ENCODE assay signal across 20 cellular contexts in the genomic region with DNA sequence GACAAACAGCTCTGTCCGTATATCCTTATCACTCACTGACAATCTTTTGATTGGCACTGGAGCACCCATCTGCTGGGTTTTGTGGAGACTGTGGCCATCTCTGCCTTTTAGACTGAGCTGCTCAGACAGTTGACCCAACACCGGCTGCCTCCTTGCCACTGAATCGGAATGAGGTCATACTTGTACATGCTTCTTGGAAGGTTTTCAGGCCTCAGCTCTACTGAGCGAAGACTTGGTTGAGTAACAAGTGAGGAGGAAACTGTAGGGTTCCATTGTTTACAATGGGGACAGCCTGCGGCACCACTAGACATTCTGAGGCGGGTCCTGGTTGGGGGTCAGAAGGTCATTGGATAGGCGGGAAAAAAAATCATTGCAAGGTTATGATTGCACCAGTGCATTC.
DNase-seq lines count a peak whose midpoint lies in the region; ATAC-seq and TF ChIP-seq lines count a peak whose summit lies in the region.
"Had no signal": no experiment of that assay in that cellular context is flagged by ENCODE, and none has a peak within 500 bp of the region (broad histone marks: within the 10 kb centered on the region; RNA-seq: fewer than 3 reads in every experiment).

No MANE protein-coding gene starts in this region.

- 84% methylated on average over 7 of the region's 7 CpGs for WGBS in mammary epithelial cell (ENCODE audit: low coverage, missing lambda C conversion rate)

- CTCF ChIA-PET in mammary epithelial cell (lab: Charles Lee; ENCODE audit: low non-redundant PET): no interaction called here
- CTCF ChIA-PET in activated CD8-positive, alpha-beta memory T cell treated with anti-CD3 and anti-CD28 coated beads, Interleukin-2, amount 10 ng/mL, durations not matched to agents 7 days and 5 days (lab: Charles Lee): no interaction called here

- H3K9ac ChIP-seq in mammary epithelial cell (ENCODE audit: insufficient read depth, low read length): no peak overlapping the region

- H3K27ac Mint-ChIP-seq in activated CD8-positive, alpha-beta memory T cell treated with anti-CD3 and anti-CD28 coated beads, Interleukin-2, amount 10 ng/mL, durations not matched to agents 7 days and 5 days: no peak overlapping the region

- H3K4me1 Mint-ChIP-seq in activated CD8-positive, alpha-beta memory T cell treated with anti-CD3 and anti-CD28 coated beads, Interleukin-2, amount 10 ng/mL, durations not matched to agents 7 days and 5 days: no peaks in the 10 kb centered on the region

- TF ChIP-seq CTCF in mammary epithelial cell (conservative IDR thresholded peaks at IDR 0.05 in 1 of 2, IDR thresholded peaks at IDR 0.05 in 1 of 2; ENCODE audit: extremely low read depth in 1 of 2, insufficient read depth in 1 of 2, low read depth in 1 of 2, low read length in 2 of 2): no peak

- H3K9me3 Mint-ChIP-seq in activated CD8-positive, alpha-beta memory T cell treated with anti-CD3 and anti-CD28 coated beads, Interleukin-2, amount 10 ng/mL, durations not matched to agents 7 days and 5 days (ENCODE audit: low read depth): no peaks in the 10 kb centered on the region

- H3K27ac ChIP-seq in mammary epithelial cell (ENCODE audit: insufficient read depth, low read depth, low read length): no peak overlapping the region
- H3K27ac ChIP-seq: colonic mucosa, ovary had no signal

- H3K27me3 Mint-ChIP-seq in activated CD8-positive, alpha-beta memory T cell treated with anti-CD3 and anti-CD28 coated beads, Interleukin-2, amount 10 ng/mL, durations not matched to agents 7 days and 5 days: no peaks in the 10 kb centered on the region

- BruUV-seq in mammary epithelial cell (replicated peaks; lab: Mats Ljungman, UMichigan): no TSS peak

- in situ Hi-C loops in mammary epithelial cell (cut with MboI; ENCODE audit: low sequenced_read_pairs in 2 of 2): no loop called here

- intact Hi-C loops in mammary epithelial cell (cut with micrococcal nuclease) (no loop called here), posterior vena cava (cut with DNase I) (no loop called here)

- H3K4me3 Mint-ChIP-seq in activated CD8-positive, alpha-beta memory T cell treated with anti-CD3 and anti-CD28 coated beads, Interleukin-2, amount 10 ng/mL, durations not matched to agents 7 days and 5 days: no peak overlapping the region

- H3K9me3 ChIP-seq in mammary epithelial cell (replicated peaks; ENCODE audit: insufficient read depth, low read length): peaks cover 4% of the 10 kb centered on the region
- H3K9me3 ChIP-seq: colonic mucosa, ovary had no signal

- H3K4me3 ChIP-seq in mammary epithelial cell (replicated peaks in 1 of 3; ENCODE audit: insufficient read depth in 1 of 3, low read depth in 2 of 3, low read length in 3 of 3): no peak overlapping the region
- H3K4me3 ChIP-seq: colonic mucosa, ovary had no signal

- DNase-seq in AG20443 (ENCODE audit: low spot score) (peak; percentile 75), M059J (ENCODE audit: low read depth) (peak; percentile 84), mammary epithelial cell (peak; percentile 9), hepatic stellate cell (ENCODE audit: low spot score) (peak; percentile 20), HuH-7 (ENCODE audit: low spot score) (no peak), posterior vena cava (ENCODE audit: low spot score) (no peak)
- DNase-seq in stimulated activated naive CD8-positive, alpha-beta T cell treated with anti-CD3 and anti-CD28 coated beads, Interleukin-15, Interleukin-2, amounts not matched to agents 100 U/mL and 50 U/mL, for 24 hours: no peak
- DNase-seq in activated CD8-positive, alpha-beta memory T cell treated with anti-CD3 and anti-CD28 coated beads, Interleukin-2, amount 10 ng/mL, durations not matched to agents 7 days and 5 days: no peak
- DNase-seq: activated CD4-positive, CD25-positive, alpha-beta regulatory T cell treated with anti-CD3 and anti-CD28 coated beads, Interleukin-2, amount 50 U/mL, for 72 hours; activated effector memory CD4-positive, alpha-beta T cell treated with Interleukin-2 at 50 U/mL for 16 hours; AML-193; amniotic stem cell; Calu3; colonic mucosa; Kasumi-1; NCI-H446 treated with DMSO at 0.1 percent for 48 hours; ovary; SIG-M5; stimulated activated CD4-positive, alpha-beta T cell treated with anti-CD3 and anti-CD28 coated beads, Interleukin-4, amount 100 ng/mL, for 4 hours; stimulated activated CD8-positive, alpha-beta memory T cell treated with anti-CD3 and anti-CD28 coated beads, Interleukin-4, amount 100 ng/mL, for 48 hours had no signal

- no peaks in the 10 kb centered on the region for H3K36me3 ChIP-seq in mammary epithelial cell (ENCODE audit: insufficient read depth, low read length)
- H3K36me3 ChIP-seq: colonic mucosa, ovary had no signal

- no peak overlapping the region for H2AFZ ChIP-seq in mammary epithelial cell (ENCODE audit: low read depth, low read length)

- no peaks in the 10 kb centered on the region for H3K79me2 ChIP-seq in mammary epithelial cell (ENCODE audit: insufficient read depth, low read length)

- dilution Hi-C loops in mammary epithelial cell (cut with HindIII; ENCODE audit: low sequenced_read_pairs): no loop called here

- H3K4me1 ChIP-seq in mammary epithelial cell (ENCODE audit: insufficient read depth, low read length): no peaks in the 10 kb centered on the region
- H3K4me1 ChIP-seq: colonic mucosa had no signal

- H3K36me3 Mint-ChIP-seq in activated CD8-positive, alpha-beta memory T cell treated with anti-CD3 and anti-CD28 coated beads, Interleukin-2, amount 10 ng/mL, durations not matched to agents 7 days and 5 days: no peaks in the 10 kb centered on the region

- H4K20me1 ChIP-seq in mammary epithelial cell (ENCODE audit: insufficient read depth, low read length): no peaks in the 10 kb centered on the region

- ATAC-seq in stimulated activated naive CD8-positive, alpha-beta T cell treated with anti-CD3 and anti-CD28 coated beads, Interleukin-15, Interleukin-2, amounts not matched to agents 100 U/mL and 50 U/mL, for 24 hours: no peak
- ATAC-seq in activated CD8-positive, alpha-beta memory T cell treated with anti-CD3 and anti-CD28 coated beads, Interleukin-2, amount 10 ng/mL, durations not matched to agents 7 days and 5 days: no peak

- no peaks in the 10 kb centered on the region for H3K27me3 ChIP-seq in mammary epithelial cell (ENCODE audit: insufficient read depth, low read length)
- H3K27me3 ChIP-seq: colonic mucosa, ovary had no signal

- H3K4me2 ChIP-seq in mammary epithelial cell (ENCODE audit: insufficient read depth, low read depth, low read length): no peak overlapping the region

Comparison
In these comparisons a context has a peak if more than half of its experiments do, and no peak if none do; other contexts are left out.
1. DNase-seq: peak in AG20443 (single experiment), M059J (single experiment), mammary epithelial cell (single experiment) and hepatic stellate cell (single experiment); none in stimulated activated naive CD8-positive, alpha-beta T cell treated with anti-CD3 and anti-CD28 coated beads, Interleukin-15, Interleukin-2, amounts not matched to agents 100 U/mL and 50 U/mL, for 24 hours (single experiment), HuH-7 (single experiment), activated CD8-positive, alpha-beta memory T cell treated with anti-CD3 and anti-CD28 coated beads, Interleukin-2, amount 10 ng/mL, durations not matched to agents 7 days and 5 days (single experiment) and posterior vena cava (single experiment).